Comparison of ENCODE assay signal across 9 cellular contexts in the genomic region with DNA sequence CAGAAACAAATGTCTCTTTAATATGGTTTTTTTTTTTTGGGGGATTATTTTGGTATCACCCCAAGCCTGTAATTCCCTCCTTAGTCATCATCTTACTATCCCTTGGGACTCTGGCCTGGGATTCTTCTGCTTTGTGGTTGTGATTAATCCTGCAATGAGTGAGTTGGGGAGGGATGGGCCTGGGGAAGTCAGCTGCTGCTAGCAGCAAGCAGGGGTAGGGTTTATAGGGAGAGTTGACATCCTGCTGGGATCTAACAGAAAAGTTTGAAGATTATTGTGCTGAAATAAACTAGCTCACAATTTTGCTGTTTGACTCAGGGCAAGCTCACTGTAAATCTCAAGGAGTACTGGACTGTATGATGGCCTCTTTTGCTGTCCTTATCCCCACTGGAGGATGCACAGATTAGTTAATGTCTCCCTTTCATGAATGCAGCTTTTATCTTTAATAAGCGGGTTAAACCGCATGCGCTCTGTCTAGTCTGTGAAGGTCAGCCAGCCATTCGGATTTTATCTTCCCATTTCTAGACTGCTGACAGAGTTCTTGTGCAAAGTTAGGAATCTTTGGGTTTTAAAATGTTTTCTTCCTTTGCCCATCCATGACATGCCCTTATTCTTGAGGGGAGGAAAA.
A peak's percentile ranks its signal among the peaks of the same experiment; 100 is the strongest.
DNase-seq lines count a peak whose midpoint lies in the region; ATAC-seq and TF ChIP-seq lines count a peak whose summit lies in the region.
"Had no signal": no experiment of that assay in that cellular context is flagged by ENCODE, and none has a peak within 500 bp of the region (broad histone marks: within the 10 kb centered on the region; RNA-seq: fewer than 3 reads in every experiment).

No MANE protein-coding gene starts in this region.

- H3K4me2 ChIP-seq in Karpas-422 (ENCODE audit: low read depth, low read length, poor library complexity, severe bottlenecking), result no peak overlapping the region

- CTCF ChIA-PET in activated CD8-positive, alpha-beta T cell treated with anti-CD3 and anti-CD28 coated beads, Interleukin-2, amount 10 ng/mL, durations not matched to agents 7 days and 5 days (lab: Charles Lee), result interaction anchor here (0.8 to 1.8 kb wide), 8 partner anchors 8 to 111 kb away, joined by 3 to 5 read pairs (median 4); partner anchors contain the start of gene JARID2

- TF ChIP-seq CTCF in HFFc6 (IDR thresholded peaks at IDR 0.05), result no peak

- no peaks in the 10 kb centered on the region for H3K9me2 ChIP-seq in Karpas-422 (replicated peaks; ENCODE audit: insufficient read depth, low read length)

- no peaks in the 10 kb centered on the region for H3K36me3 Mint-ChIP-seq in HFFc6 (ENCODE audit: low read depth)
- H3K36me3 Mint-ChIP-seq in activated CD8-positive, alpha-beta T cell treated with anti-CD3 and anti-CD28 coated beads, Interleukin-2, amount 10 ng/mL, durations not matched to agents 7 days and 5 days (ENCODE audit: low read depth), result peaks cover 14% of the 10 kb centered on the region

- H3K9me3 Mint-ChIP-seq in HFFc6, result no peaks in the 10 kb centered on the region
- H3K9me3 Mint-ChIP-seq in activated CD8-positive, alpha-beta T cell treated with anti-CD3 and anti-CD28 coated beads, Interleukin-2, amount 10 ng/mL, durations not matched to agents 7 days and 5 days (ENCODE audit: insufficient read depth), result no peaks in the 10 kb centered on the region

- POLR2A ChIA-PET in activated CD8-positive, alpha-beta T cell treated with anti-CD3 and anti-CD28 coated beads, Interleukin-2, amount 10 ng/mL, durations not matched to agents 7 days and 5 days (lab: Charles Lee), result interaction anchor here (1.7 kb wide), 1 partner anchor 80 kb away, joined by 4 read pairs; no protein-coding TSS in a partner anchor

- H3K4me1 Mint-ChIP-seq in HFFc6 (ENCODE audit: low read depth), result peaks cover 55% of the 10 kb centered on the region
- H3K4me1 Mint-ChIP-seq in activated CD8-positive, alpha-beta T cell treated with anti-CD3 and anti-CD28 coated beads, Interleukin-2, amount 10 ng/mL, durations not matched to agents 7 days and 5 days (ENCODE audit: low read depth), result peaks cover 83% of the 10 kb centered on the region

- H3K27ac ChIP-seq in ACC112 (ENCODE audit: low read depth, low read length), result peak overlapping the region; percentile 76
- H3K27ac ChIP-seq in Karpas-422 (ENCODE audit: low read length), result no peak overlapping the region
- H3K27ac ChIP-seq: VCaP had no signal

- peak overlapping the region; percentile 80 for H3K27ac Mint-ChIP-seq in HFFc6
- H3K27ac Mint-ChIP-seq in activated CD8-positive, alpha-beta T cell treated with anti-CD3 and anti-CD28 coated beads, Interleukin-2, amount 10 ng/mL, durations not matched to agents 7 days and 5 days, result peak overlapping the region; percentile 82

- H3K4me3 ChIP-seq in ACC112 (ENCODE audit: low read depth, low read length) (peak overlapping the region; percentile 33; the same call in 1 of the 2 replicates), Karpas-422 (ENCODE audit: low read length) (no peak overlapping the region)

- H3K27me3 ChIP-seq in ACC112 (ENCODE audit: insufficient read depth, low read length), result no peaks in the 10 kb centered on the region
- no peaks in the 10 kb centered on the region for H3K27me3 ChIP-seq in Karpas-422 (ENCODE audit: low read length)

- H2AFZ ChIP-seq in ACC112 (ENCODE audit: low read length, unreplicated experiment) (no peak overlapping the region), Karpas-422 (ENCODE audit: low read length) (no peak overlapping the region)

- H3K4me1 ChIP-seq in ACC112 (ENCODE audit: control insufficient read depth, insufficient read depth, low read length, unreplicated experiment), result peaks cover 43% of the 10 kb centered on the region
- peaks cover 19% of the 10 kb centered on the region for H3K4me1 ChIP-seq in Karpas-422 (ENCODE audit: low read length)

- peak overlapping the region; percentile 59 for H3K4me3 Mint-ChIP-seq in HFFc6
- H3K4me3 Mint-ChIP-seq in activated CD8-positive, alpha-beta T cell treated with anti-CD3 and anti-CD28 coated beads, Interleukin-2, amount 10 ng/mL, durations not matched to agents 7 days and 5 days, result peak overlapping the region; percentile 60

- H3K36me3 ChIP-seq in ACC112 (ENCODE audit: insufficient read depth, low read length), result no peaks in the 10 kb centered on the region
- H3K36me3 ChIP-seq in Karpas-422 (ENCODE audit: insufficient read depth, low read length), result no peaks in the 10 kb centered on the region

- H3K27me3 Mint-ChIP-seq in HFFc6 (ENCODE audit: insufficient read depth), result no peaks in the 10 kb centered on the region
- H3K27me3 Mint-ChIP-seq in activated CD8-positive, alpha-beta T cell treated with anti-CD3 and anti-CD28 coated beads, Interleukin-2, amount 10 ng/mL, durations not matched to agents 7 days and 5 days (ENCODE audit: low read depth), result no peaks in the 10 kb centered on the region

- H3K79me2 ChIP-seq in ACC112 (ENCODE audit: control insufficient read depth, insufficient read depth, low read length, unreplicated experiment) (peaks cover 67% of the 10 kb centered on the region), Karpas-422 (ENCODE audit: low read length) (no peaks in the 10 kb centered on the region)

- DNase-seq in HFFc6 (peak; percentile 91), hepatic stellate cell (ENCODE audit: low spot score) (peak; percentile 90), Karpas-422 (no peak), GM19240 (ENCODE audit: insufficient read length, low spot score) (no peak)
- no peak for DNase-seq in activated CD8-positive, alpha-beta T cell treated with anti-CD3 and anti-CD28 coated beads, Interleukin-2, amount 10 ng/mL, durations not matched to agents 7 days and 5 days

- no peak for ATAC-seq in activated CD8-positive, alpha-beta T cell treated with anti-CD3 and anti-CD28 coated beads, Interleukin-2, amount 10 ng/mL, durations not matched to agents 7 days and 5 days
- ATAC-seq in HG03139 (IDR thresholded peaks at IDR 0.05; ENCODE audit: unreplicated experiment) (no peak), HG02610 (IDR thresholded peaks at IDR 0.05; ENCODE audit: unreplicated experiment) (no peak)

- H3K9ac ChIP-seq in Karpas-422 (ENCODE audit: low read length), result no peak overlapping the region

- H3K9me3 ChIP-seq in Karpas-422 (ENCODE audit: low read length), result no peaks in the 10 kb centered on the region

- peaks cover 80% of the 10 kb centered on the region for H4K20me1 ChIP-seq in Karpas-422 (ENCODE audit: insufficient read depth, low read depth, low read length)

Comparison
In these comparisons a context has a peak if more than half of its experiments do, and no peak if none do; other contexts are left out.
1. DNase-seq: peak in HFFc6 (single experiment) and hepatic stellate cell (single experiment); none in activated CD8-positive, alpha-beta T cell treated with anti-CD3 and anti-CD28 coated beads, Interleukin-2, amount 10 ng/mL, durations not matched to agents 7 days and 5 days (single experiment), Karpas-422 (single experiment) and GM19240 (single experiment).